In genomic region chr7:66145404-66145843, GRCh38 we compare ENCODE assay signal across 14 cellular contexts. TPM values are rescaled to one million over a fixed set of nuclear protein-coding genes. Genes with fewer than 3 reads are reported as not detected.
DNase-seq lines count a peak whose midpoint lies in the region; ATAC-seq, FAIRE-seq and TF ChIP-seq lines count a peak whose summit lies in the region.
"Had no signal": no experiment of that assay in that cellular context is flagged by ENCODE, and none has a peak within 500 bp of the region (broad histone marks: within the 10 kb centered on the region; RNA-seq: fewer than 3 reads in every experiment).

No MANE protein-coding gene starts in this region.

- no peak for FAIRE-seq in GM12878 (lab: Jason Lieb, UNC)

- H3K9me3 ChIP-seq in GM23248 (ENCODE audit: low read depth) (no peaks in the 10 kb centered on the region), GM12878 (replicated peaks; ENCODE audit: control insufficient read depth, insufficient read depth, low read length) (no peaks in the 10 kb centered on the region), smooth muscle cell (replicated peaks; ENCODE audit: low read depth) (no peaks in the 10 kb centered on the region)

- SMC1A ChIA-PET in GM12878 (lab: Charles Lee; ENCODE audit: uncharacterized antibody, unreplicated experiment): no interaction called here

- no peak overlapping the region for H3K27ac ChIP-seq in GM23248
- no peak overlapping the region for H3K27ac ChIP-seq in GM12878 (ENCODE audit: control insufficient read depth, insufficient read depth)
- H3K27ac ChIP-seq in smooth muscle cell (ENCODE audit: low read depth): peak overlapping the region; percentile 25
- H3K27ac ChIP-seq: SK-N-MC had no signal

- TF ChIP-seq CTCF in GM12878 (IDR thresholded peaks at IDR 0.05 in 2 of 3, conservative IDR thresholded peaks at IDR 0.05 in 1 of 3; ENCODE audit: control insufficient read depth in 2 of 3, extremely low read depth in 1 of 3, insufficient read depth in 1 of 3, low read depth in 3 of 3, low read length in 3 of 3) (no peak), smooth muscle cell (IDR thresholded peaks at IDR 0.05; ENCODE audit: borderline replicate concordance, insufficient read depth, poor library complexity, severe bottlenecking) (no peak), progenitor cell of endocrine pancreas (IDR thresholded peaks at IDR 0.05; ENCODE audit: unreplicated experiment) (no peak)

- H3K4me1 Mint-ChIP-seq in progenitor cell of endocrine pancreas (ENCODE audit: low read depth): peaks cover 25% of the 10 kb centered on the region

- H3K4me2 ChIP-seq in GM23248 (ENCODE audit: unreplicated experiment) (peak overlapping the region; percentile 4), GM12878 (ENCODE audit: control insufficient read depth, insufficient read depth) (no peak overlapping the region), smooth muscle cell (no peak overlapping the region)

- no TSS peak for BruUV-seq in GM12878 (replicated peaks; lab: Mats Ljungman, UMichigan)

- H3K4me3 ChIP-seq in GM23248 (no peak overlapping the region), GM12878 (no peak overlapping the region), smooth muscle cell (no peak overlapping the region)
- H3K4me3 ChIP-seq: SK-N-MC had no signal

- CTCF ChIA-PET in GM12878 (lab: Yijun Ruan, JAX): no interaction called here

- no peaks in the 10 kb centered on the region for H3K27me3 Mint-ChIP-seq in progenitor cell of endocrine pancreas
- H3K27me3 Mint-ChIP-seq: dendritic cell treated with granulocyte-macrophage colony-stimulating factor and Interleukin-4, amounts not matched to agents 40 ng/mL and 50 ng/mL, for 4 days had no signal

- in situ Hi-C loops in GM23248 (cut with MboI): no loop called here
- in situ Hi-C loops in GM12878 (cut with MboI): no loop called here

- no peak for ATAC-seq in GM12878
- ATAC-seq in left ventricle myocardium superior: peak; percentile 89
- ATAC-seq in HG02885 (IDR thresholded peaks at IDR 0.05; ENCODE audit: poor library complexity, unreplicated experiment): no peak
- ATAC-seq: CD8-positive, alpha-beta T cell had no signal

- no peaks in the 10 kb centered on the region for H3K9me2 ChIP-seq in GM23248 (ENCODE audit: insufficient read depth)

- 38 to 43% methylated on average over 8 of the region's 8 CpGs for WGBS in GM23248 (ENCODE audit: low coverage in 1 of 2, low lambda C conversion rate in 2 of 2, missing lambda C conversion rate in 2 of 2), 2 experiments
- WGBS in GM12878 (ENCODE audit: insufficient coverage, insufficient replicate concordance, low lambda C conversion rate, missing lambda C conversion rate): 93% methylated on average over 8 of the region's 8 CpGs
- 51% methylated on average over 8 of the region's 8 CpGs for WGBS in smooth muscle cell (ENCODE audit: low lambda C conversion rate)

- H3K27ac Mint-ChIP-seq in progenitor cell of endocrine pancreas: no peak overlapping the region
- H3K27ac Mint-ChIP-seq: CD8-positive, alpha-beta T cell; dendritic cell treated with granulocyte-macrophage colony-stimulating factor and Interleukin-4, amounts not matched to agents 40 ng/mL and 50 ng/mL, for 4 days had no signal

- RAD21 ChIA-PET in GM12878 (lab: Charles Lee; ENCODE audit: unreplicated experiment): no interaction called here

- no peak for TF ChIP-seq POLR2A in GM12878 (IDR thresholded peaks at IDR 0.05; ENCODE audit: low read depth, low read length)

- no peak for TF ChIP-seq EP300 in GM12878 (IDR thresholded peaks at IDR 0.05; ENCODE audit: borderline replicate concordance in 1 of 2, control insufficient read depth in 1 of 2, low read depth in 2 of 2, low read length in 2 of 2)

- H3K4me1 ChIP-seq in GM23248 (ENCODE audit: insufficient read depth): peaks cover 51% of the 10 kb centered on the region
- 0 out of 2 replicates have a peak, but pooled peaks cover 3% of the 10 kb centered on the region for H3K4me1 ChIP-seq in GM12878 (ENCODE audit: control insufficient read depth, insufficient read depth, low read length)
- no peaks in the 10 kb centered on the region for H3K4me1 ChIP-seq in smooth muscle cell (ENCODE audit: low read depth)

- H2AFZ ChIP-seq in GM23248: no peak overlapping the region
- no peak overlapping the region for H2AFZ ChIP-seq in GM12878 (ENCODE audit: control insufficient read depth, low read depth, low read length)
- no peak overlapping the region for H2AFZ ChIP-seq in smooth muscle cell (ENCODE audit: low read depth)

- H3F3A ChIP-seq in GM23248 (ENCODE audit: insufficient read depth): peaks cover 51% of the 10 kb centered on the region
- H3F3A ChIP-seq in smooth muscle cell (ENCODE audit: low read depth): peaks cover 6% of the 10 kb centered on the region

- peaks cover 23% of the 10 kb centered on the region for H3K36me3 Mint-ChIP-seq in progenitor cell of endocrine pancreas (ENCODE audit: insufficient read depth)

- H3K9ac ChIP-seq in GM23248 (no peak overlapping the region), GM12878 (ENCODE audit: control insufficient read depth, insufficient read depth, low read length) (no peak overlapping the region), smooth muscle cell (ENCODE audit: low read depth) (no peak overlapping the region)

- H3K9me3 Mint-ChIP-seq in progenitor cell of endocrine pancreas (ENCODE audit: low read depth): no peaks in the 10 kb centered on the region
- H3K9me3 Mint-ChIP-seq: CD8-positive, alpha-beta T cell; dendritic cell treated with granulocyte-macrophage colony-stimulating factor and Interleukin-4, amounts not matched to agents 40 ng/mL and 50 ng/mL, for 4 days had no signal

- H4K20me1 ChIP-seq in GM23248 (ENCODE audit: insufficient read depth) (no peaks in the 10 kb centered on the region), GM12878 (ENCODE audit: control insufficient read depth, insufficient read depth) (no peaks in the 10 kb centered on the region), smooth muscle cell (ENCODE audit: low read depth) (peaks cover 16% of the 10 kb centered on the region)

- POLR2A ChIA-PET in GM12878 (lab: Charles Lee): no interaction called here

- H3K4me3 Mint-ChIP-seq in progenitor cell of endocrine pancreas (ENCODE audit: low read depth): no peak overlapping the region
- H3K4me3 Mint-ChIP-seq: CD8-positive, alpha-beta T cell; dendritic cell treated with granulocyte-macrophage colony-stimulating factor and Interleukin-4, amounts not matched to agents 40 ng/mL and 50 ng/mL, for 4 days had no signal

- H3K79me2 ChIP-seq in GM23248 (ENCODE audit: insufficient read depth) (peaks cover 49% of the 10 kb centered on the region), GM12878 (ENCODE audit: control insufficient read depth, insufficient read depth, low read length) (0 out of 2 replicates have a peak, but pooled peaks cover 1% of the 10 kb centered on the region), smooth muscle cell (ENCODE audit: low read depth) (peaks cover 7% of the 10 kb centered on the region)

- intact Hi-C loops in GM12878 (cut with micrococcal nuclease; ENCODE audit: unreplicated experiment) (no loop called here), left ventricle myocardium superior (cut with micrococcal nuclease) (no loop called here)

- no peak for TF ChIP-seq RAD21 in GM12878 (IDR thresholded peaks at IDR 0.05; ENCODE audit: insufficient read depth, low read depth, low read length)

- peaks cover 4% of the 10 kb centered on the region; the same call in 1 of the 2 replicates for H3K36me3 ChIP-seq in GM23248 (ENCODE audit: low read depth)
- peaks cover 14 to 26% of the 10 kb centered on the region in 2 experiments; a peak in 3 of 4 replicates for H3K36me3 ChIP-seq in GM12878 (ENCODE audit: control insufficient read depth in 2 of 2, insufficient read depth in 2 of 2, low read length in 1 of 2)
- no peaks in the 10 kb centered on the region for H3K36me3 ChIP-seq in smooth muscle cell (ENCODE audit: low read depth)

- H3K27me3 ChIP-seq in GM23248 (replicated peaks; ENCODE audit: insufficient read depth): no peaks in the 10 kb centered on the region
- no peaks in the 10 kb centered on the region for H3K27me3 ChIP-seq in GM12878 (replicated peaks in 1 of 2; ENCODE audit: control insufficient read depth in 2 of 2, insufficient read depth in 2 of 2, low read length in 1 of 2)
- H3K27me3 ChIP-seq in smooth muscle cell (ENCODE audit: low read depth): no peaks in the 10 kb centered on the region

- DNase-seq in GM23248 (peak; percentile 32), GM12878 (ENCODE audit: low read depth, low spot score) (no peak), left ventricle myocardium superior (peak; percentile 80), smooth muscle cell (lab: John Stamatoyannopoulos, UW; ENCODE audit: unreplicated experiment) (peak; percentile 10), LoVo (ENCODE audit: low spot score) (no peak), progenitor cell of endocrine pancreas (ENCODE audit: low spot score, unreplicated experiment) (no peak)
- DNase-seq in activated T-cell treated with anti-CD3 and anti-CD28 coated beads, Interleukin-2, amount 50 U/mL, for 48 hours: no peak
- DNase-seq: activated CD4-positive, alpha-beta T cell treated with anti-CD3 and anti-CD28 coated beads for 4 hours; CD8-positive, alpha-beta T cell; head of caudate nucleus; NCI-H1092 had no signal

RNA-seq across cellular contexts. Expression of gene CRCP, which starts 30.8 kb away (rescaled TPM):
- 28.6 and 39.5 TPM in 2 replicates for total RNA-seq in GM23248 (2014; rRNA removed; shearing (Covaris generic))
- polyA plus RNA-seq in GM23248 (2016; fragmentation: Nextera tagmentation; extraction: Ambion mirVana) (31.3 and 35.4 TPM in 2 replicates), GM12878 (2011; rRNA removed) (30.2 and 31.2 TPM in 2 replicates), GM12878 (2014; fragmentation: Illumina TruSeq; extraction: Trizol) (27.4 and 29.2 TPM in 2 replicates), GM12878 (2014; fragmentation: Nextera tagmentation; extraction: Ambion mirVana) (10 to 100 TPM; 12.4 to 20.1 TPM), GM12878 (2014; rRNA removed) (29.2 and 29.8 TPM in 2 replicates), GM12878 (2016; fragmentation: Nextera tagmentation; extraction: Ambion mirVana) (10 to 100 TPM; 29.0 to 29.6 TPM), smooth muscle cell (13.7 and 17.8 TPM in 2 replicates)
- 27.7 and 30.8 TPM in 2 replicates for total RNA-seq in GM12878 (2013; cell fraction: nucleolus; rRNA removed)
- total RNA-seq in GM12878 (2014; rRNA removed) (25.6 and 26.4 TPM in 2 replicates), GM12878 (2014; rRNA removed; fragmentation: Illumina TruSeq; extraction: Trizol) (31.6 and 33.8 TPM in 2 replicates), GM12878 (2021) (23.6 and 25.0 TPM in 2 replicates), left ventricle myocardium superior (22.5 TPM), smooth muscle cell (12.2 and 13.6 TPM in 2 replicates), progenitor cell of endocrine pancreas (32.4 and 34.8 TPM in 2 replicates)
- polyA plus RNA-seq in GM12878 (2011; ENCODE audit: low read depth): 13.4 TPM
- 29.3 and 30.5 TPM in 2 replicates for polyA plus RNA-seq in GM12878 (2011; cell fraction: cytosol; rRNA removed)
- 13.6 and 16.4 TPM in 2 replicates for polyA plus RNA-seq in GM12878 (2011; cell fraction: nucleus; rRNA removed)
- polyA plus RNA-seq in GM12878 (2012): 15.9 and 33.1 TPM in 2 replicates
- 30.9 and 32.2 TPM in 2 replicates for polyA minus RNA-seq in GM12878 (2011; rRNA and poly(A)+ RNA removed)
- polyA minus RNA-seq in GM12878 (2011; cell fraction: cytosol; rRNA and poly(A)+ RNA removed): 9.2 and 13.9 TPM in 2 replicates
- polyA minus RNA-seq in GM12878 (2011; cell fraction: nucleus; rRNA and poly(A)+ RNA removed): 10.2 and 14.0 TPM in 2 replicates

RNA-seq across cellular contexts. Expression of gene TPST1, which starts 59.7 kb away (rescaled TPM):
- total RNA-seq in GM23248 (2014; rRNA removed; shearing (Covaris generic)): 46.0 and 54.1 TPM in 2 replicates
- polyA plus RNA-seq in GM23248 (2016; fragmentation: Nextera tagmentation; extraction: Ambion mirVana) (53.7 and 57.0 TPM in 2 replicates), GM12878 (2011; rRNA removed) (7.7 and 10.4 TPM in 2 replicates), GM12878 (2014; fragmentation: Illumina TruSeq; extraction: Trizol) (6.0 and 6.6 TPM in 2 replicates), GM12878 (2014; fragmentation: Nextera tagmentation; extraction: Ambion mirVana) (1 to 10 TPM; 1.1 to 2.2 TPM), GM12878 (2014; rRNA removed) (6.3 and 7.6 TPM in 2 replicates), GM12878 (2016; fragmentation: Nextera tagmentation; extraction: Ambion mirVana) (1 to 10 TPM; 8.2 to 8.9 TPM), smooth muscle cell (122 and 139 TPM in 2 replicates)
- total RNA-seq in GM12878 (2013; cell fraction: nucleolus; rRNA removed): 22.8 and 28.1 TPM in 2 replicates
- total RNA-seq in GM12878 (2014; rRNA removed) (7.8 and 8.9 TPM in 2 replicates), GM12878 (2014; rRNA removed; fragmentation: Illumina TruSeq; extraction: Trizol) (9.7 and 10.6 TPM in 2 replicates), GM12878 (2021) (6.4 and 7.4 TPM in 2 replicates), left ventricle myocardium superior (6.0 TPM), smooth muscle cell (133 and 155 TPM in 2 replicates), progenitor cell of endocrine pancreas (29.6 and 30.5 TPM in 2 replicates)
- 3.3 TPM for polyA plus RNA-seq in GM12878 (2011; ENCODE audit: low read depth)
- 3.9 and 4.1 TPM in 2 replicates for polyA plus RNA-seq in GM12878 (2011; cell fraction: cytosol; rRNA removed)
- 3.1 and 4.9 TPM in 2 replicates for polyA plus RNA-seq in GM12878 (2011; cell fraction: nucleus; rRNA removed)
- polyA plus RNA-seq in GM12878 (2012): 3.6 and 3.9 TPM in 2 replicates
- 23.7 and 24.1 TPM in 2 replicates for polyA minus RNA-seq in GM12878 (2011; rRNA and poly(A)+ RNA removed)
- 2.3 and 3.7 TPM in 2 replicates for polyA minus RNA-seq in GM12878 (2011; cell fraction: cytosol; rRNA and poly(A)+ RNA removed)
- 7.3 and 9.8 TPM in 2 replicates for polyA minus RNA-seq in GM12878 (2011; cell fraction: nucleus; rRNA and poly(A)+ RNA removed)

Comparison
In these comparisons a context has a peak if more than half of its experiments do, and no peak if none do; other contexts are left out.
1. DNase-seq: peak in GM23248 (single experiment), left ventricle myocardium superior (single experiment) and smooth muscle cell (single experiment); none in GM12878 (single experiment), LoVo (single experiment), activated T-cell treated with anti-CD3 and anti-CD28 coated beads, Interleukin-2, amount 50 U/mL, for 48 hours (0 of 2) and progenitor cell of endocrine pancreas (single experiment).